24 cellular contexts compared by ENCODE assay signal in the genomic region with DNA sequence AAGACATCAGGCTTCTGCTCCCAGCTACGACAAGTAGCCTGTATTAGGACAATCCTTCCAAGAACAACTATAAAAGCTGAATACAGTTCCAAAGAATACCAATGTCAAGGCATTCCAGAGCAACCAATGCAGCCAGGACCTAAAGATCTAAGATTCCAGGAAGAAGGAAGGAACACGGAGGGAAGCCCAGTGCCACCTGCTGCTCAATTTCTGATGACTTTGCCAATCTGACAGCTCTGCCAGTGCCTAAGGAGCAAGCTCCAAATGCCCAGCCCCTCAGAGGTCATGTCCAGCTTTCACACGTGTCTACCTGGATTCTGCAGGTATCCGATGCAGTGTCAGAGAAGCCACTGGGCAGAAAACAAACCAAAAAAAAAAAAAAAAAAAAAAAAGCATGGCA.
DNase-seq lines count a peak whose midpoint lies in the region; ATAC-seq, FAIRE-seq and TF ChIP-seq lines count a peak whose summit lies in the region.
"Had no signal": no experiment of that assay in that cellular context is flagged by ENCODE, and none has a peak within 500 bp of the region (broad histone marks: within the 10 kb centered on the region; RNA-seq: fewer than 3 reads in every experiment).

No MANE protein-coding gene starts in this region.

- H3K27ac ChIP-seq in small intestine (ENCODE audit: low read depth in 1 of 2, low read length in 1 of 2) (no peak overlapping the region), dorsolateral prefrontal cortex (no peak overlapping the region)
- H3K27ac ChIP-seq: A549; BLaER1 treated with 17β-estradiol and CSF1 and Interleukin-3, amounts not matched to agents 10 nM and 100 nM had no signal

- TF ChIP-seq CTCF in LNCaP clone FGC (IDR thresholded peaks at IDR 0.05; ENCODE audit: control insufficient read depth, extremely low read depth, insufficient read depth): peak; percentile 28
- no peak for TF ChIP-seq CTCF in dorsolateral prefrontal cortex (IDR thresholded peaks at IDR 0.05 in 54 of 56, conservative IDR thresholded peaks at IDR 0.05 in 2 of 56; ENCODE audit: low read depth in 1 of 56, partially characterized antibody in 56 of 56)

- intact Hi-C loops in left colon (cut with DNase I, micrococcal nuclease) (no loop called here), dorsolateral prefrontal cortex (cut with DNase I) (no loop called here)

- no peaks in the 10 kb centered on the region for H3K4me1 ChIP-seq in small intestine (ENCODE audit: control insufficient read depth in 2 of 2, insufficient read depth in 1 of 2, low read depth in 1 of 2, low read length in 1 of 2)
- H3K4me1 ChIP-seq: A549, BE2C, HAP-1 had no signal

- no peaks in the 10 kb centered on the region for H3K36me3 ChIP-seq in small intestine (ENCODE audit: control insufficient read depth in 2 of 2, insufficient read depth in 2 of 2, low read length in 2 of 2)
- H3K36me3 ChIP-seq: BE2C; BLaER1 treated with 17β-estradiol and CSF1 and Interleukin-3, amounts not matched to agents 10 nM and 100 nM; HAP-1 had no signal

- H3K27me3 ChIP-seq in small intestine (ENCODE audit: control insufficient read depth in 2 of 2, insufficient read depth in 2 of 2, low read length in 2 of 2) (no peaks in the 10 kb centered on the region), dorsolateral prefrontal cortex (no peaks in the 10 kb centered on the region)
- H3K27me3 ChIP-seq: BE2C; BLaER1 treated with 17β-estradiol and CSF1 and Interleukin-3, amounts not matched to agents 10 nM and 100 nM had no signal

- H3K9me3 ChIP-seq in small intestine (ENCODE audit: control insufficient read depth, low read depth): no peaks in the 10 kb centered on the region
- H3K9me3 ChIP-seq: A549, BE2C, HAP-1 had no signal

- peak; percentile 19 for DNase-seq in LNCaP clone FGC (ENCODE audit: low read depth)
- no peak for DNase-seq in left colon
- peak; percentile 16 for DNase-seq in small intestine
- DNase-seq in activated T-cell treated with anti-CD3 and anti-CD28 coated beads, Interleukin-2, amount 50 U/mL, for 1 hour: no peak
- no peak for DNase-seq in SW480 (ENCODE audit: low spot score)
- no peak for DNase-seq in dorsolateral prefrontal cortex
- DNase-seq: 8988T; ACHN; AML-193; BE2C; CD4-positive, alpha-beta T cell; CD8-positive, alpha-beta memory T cell; DMS 273 treated with DMSO at 0.1 percent for 48 hours; DMS79; EL; GDM1; HFFc6 had no signal

- FAIRE-seq in small intestine (lab: Jason Lieb, UNC): no peak
- FAIRE-seq: A549, D721Med, GM12878, GM19239 had no signal

- peak; percentile 40 for ATAC-seq in left colon
- ATAC-seq: A549, GM12878, GM23338 had no signal

- WGBS in small intestine, 3 donors: 60 to 79% (median 62%) methylated on average over 4 of the region's 4 CpGs

- H3K4me3 ChIP-seq in LNCaP clone FGC (ENCODE audit: low read depth, low read length): no peak overlapping the region
- H3K4me3 ChIP-seq in small intestine (ENCODE audit: low read depth in 1 of 2, low read length in 2 of 2): no peak overlapping the region
- no peak overlapping the region for H3K4me3 ChIP-seq in dorsolateral prefrontal cortex
- H3K4me3 ChIP-seq: A549; BLaER1 treated with 17β-estradiol and CSF1 and Interleukin-3, amounts not matched to agents 10 nM and 100 nM; GM12878; GM23338; HAP-1 had no signal

Comparison
In these comparisons a context has a peak if more than half of its experiments do, and no peak if none do; other contexts are left out.
1. DNase-seq: peak in LNCaP clone FGC (single experiment) and small intestine (single experiment); none in left colon (0 of 2), activated T-cell treated with anti-CD3 and anti-CD28 coated beads, Interleukin-2, amount 50 U/mL, for 1 hour (single experiment), SW480 (single experiment) and dorsolateral prefrontal cortex (0 of 10).